1 cellular context compared by ENCODE assay signal in genomic region chr12:6954754-6955461, GRCh38.
TF ChIP-seq lines count a peak whose summit lies in the region.

No MANE protein-coding gene starts in this region.

TF ChIP-seq in GM23338, 12 proteins besides CTCF, POLR2A, EP300 and RAD21 (continued from another document):
- TF ChIP-seq ZNF462 (CRISPR knock-in tag; IDR thresholded peaks at IDR 0.05) = no peak
